In the genomic region with DNA sequence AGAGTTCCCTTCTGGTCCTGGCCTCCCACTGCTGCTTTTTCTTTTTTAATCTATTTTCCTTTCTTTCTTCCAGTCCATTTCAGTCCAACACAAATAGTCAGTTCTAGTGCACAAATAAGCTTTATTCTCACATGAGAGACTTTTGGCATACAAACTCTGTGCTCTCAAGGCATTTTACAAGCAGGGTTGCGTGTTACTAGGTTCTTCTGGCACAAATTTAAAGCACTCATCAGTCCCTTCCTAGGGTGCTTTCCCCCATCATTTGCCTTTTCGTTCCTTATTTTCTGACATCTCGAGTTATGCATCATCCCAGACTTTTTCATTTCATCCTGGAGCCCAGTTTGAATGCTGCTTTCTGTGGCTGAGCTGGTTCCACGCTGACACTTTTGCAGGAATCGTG, we compare ENCODE assay signal across 21 cellular contexts. TPM values are rescaled to one million over a fixed set of nuclear protein-coding genes. Genes with fewer than 3 reads are reported as not detected.
DNase-seq lines count a peak whose midpoint lies in the region; ATAC-seq and TF ChIP-seq lines count a peak whose summit lies in the region.
"Had no signal": no experiment of that assay in that cellular context is flagged by ENCODE, and none has a peak within 500 bp of the region (broad histone marks: within the 10 kb centered on the region; RNA-seq: fewer than 3 reads in every experiment).

No MANE protein-coding gene starts in this region.

- peaks cover 3% of the 10 kb centered on the region for H3K27me3 Mint-ChIP-seq in brain
- H3K27me3 Mint-ChIP-seq: CD4-positive, CD25-positive, alpha-beta regulatory T cell had no signal

- peaks cover 25% of the 10 kb centered on the region for H3K4me1 Mint-ChIP-seq in brain
- H3K4me1 Mint-ChIP-seq: CD4-positive, CD25-positive, alpha-beta regulatory T cell had no signal

- H3K9me3 Mint-ChIP-seq in brain: no peaks in the 10 kb centered on the region
- H3K9me3 Mint-ChIP-seq: CD4-positive, CD25-positive, alpha-beta regulatory T cell; HFFc6 had no signal

- no peak for TF ChIP-seq CTCF in brain (conservative IDR thresholded peaks at IDR 0.05)
- TF ChIP-seq CTCF in GM10266 (IDR thresholded peaks at IDR 0.05; ENCODE audit: control insufficient read depth, insufficient read depth, low read depth, missing control alignments): no peak

- ATAC-seq in HG03135 (IDR thresholded peaks at IDR 0.05; ENCODE audit: unreplicated experiment): no peak
- ATAC-seq in GM21737 (IDR thresholded peaks at IDR 0.05; ENCODE audit: unreplicated experiment): no peak
- ATAC-seq: Right ventricle myocardium inferior had no signal

- peaks cover 17% of the 10 kb centered on the region for H3K36me3 Mint-ChIP-seq in brain

- peak overlapping the region in 1 of 5 experiments; percentile 13 for H3K4me3 Mint-ChIP-seq in brain
- H3K4me3 Mint-ChIP-seq: CD4-positive, CD25-positive, alpha-beta regulatory T cell; HFFc6 had no signal

- peak; percentile 36 for DNase-seq in Ammon's horn (ENCODE audit: low spot score)
- DNase-seq in globus pallidus (ENCODE audit: low spot score): peak; percentile 58
- DNase-seq in pons (ENCODE audit: low spot score): peak; percentile 57
- DNase-seq in central memory CD4-positive, alpha-beta T cell: no peak
- DNase-seq in GM10266 (ENCODE audit: extremely low spot score): no peak
- DNase-seq: CD4-positive, CD25-positive, alpha-beta regulatory T cell; EL; H7; HFFc6; KG1; NCI-H1092; NCI-H1436; NCI-H187 treated with DMSO at 0.1 percent for 48 hours; NCI-H2107; NCI-H446 treated with DMSO at 0.1 percent for 48 hours; NCI-H526 treated with DMSO at 0.1 percent for 48 hours; OCI-M1 had no signal

- H3K27ac Mint-ChIP-seq in brain: peak overlapping the region in 4 of 5 experiments; percentile 51 to 79 (median 68)
- H3K27ac Mint-ChIP-seq: HFFc6 had no signal

RNA-seq across cellular contexts. Expression of a gene that starts 29.8 kb away (rescaled TPM):
- 17.0 TPM for polyA plus RNA-seq in brain (ENCODE audit: insufficient read depth, low read depth, low replicate concordance)

Comparison
In these comparisons a context has a peak if more than half of its experiments do, and no peak if none do; other contexts are left out.
1. DNase-seq: peak in Ammon's horn (single experiment), globus pallidus (single experiment) and pons (single experiment); none in central memory CD4-positive, alpha-beta T cell (single experiment) and GM10266 (single experiment).